Comparison of ENCODE assay signal across 17 cellular contexts in the genomic region with DNA sequence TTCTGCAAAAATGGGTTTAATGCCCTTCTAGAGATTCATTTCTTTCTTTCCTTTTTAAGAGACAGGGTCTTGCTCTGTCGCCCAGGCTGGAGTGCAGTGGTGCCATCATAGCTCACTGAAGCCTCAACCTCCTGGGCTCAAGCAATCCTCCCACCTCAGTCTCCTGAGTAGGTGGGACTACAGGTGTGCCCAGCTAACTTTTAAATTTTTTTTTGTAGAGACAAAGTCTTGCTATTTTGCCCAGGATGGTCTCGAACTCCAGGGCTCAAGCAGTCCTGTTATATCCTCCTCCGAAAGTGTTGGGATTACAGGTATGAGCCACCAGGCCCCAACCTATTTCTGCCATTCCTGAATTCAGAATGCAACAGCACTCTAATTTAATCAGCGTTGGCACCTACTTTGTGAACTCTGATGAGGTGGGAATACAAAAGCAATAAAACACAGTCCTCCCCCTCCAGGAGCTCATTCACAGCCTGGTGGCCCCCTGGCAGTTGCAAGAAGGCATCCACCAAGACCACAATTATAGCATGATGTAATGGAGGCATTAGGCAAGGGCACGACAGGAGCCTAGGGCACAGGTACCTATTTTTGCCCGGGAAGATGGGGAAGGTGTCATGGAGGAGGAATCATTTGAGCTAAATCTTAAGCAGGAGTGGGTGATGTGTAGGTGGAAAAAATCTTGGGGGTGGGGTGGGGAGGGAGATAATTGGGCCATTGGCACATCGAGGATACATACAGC. TPM values are rescaled to one million over a fixed set of nuclear protein-coding genes. Genes with fewer than 3 reads are reported as not detected.
DNase-seq lines count a peak whose midpoint lies in the region; ATAC-seq and TF ChIP-seq lines count a peak whose summit lies in the region.
"Had no signal": no experiment of that assay in that cellular context is flagged by ENCODE, and none has a peak within 500 bp of the region (broad histone marks: within the 10 kb centered on the region; RNA-seq: fewer than 3 reads in every experiment).

No MANE protein-coding gene starts in this region.

- intact Hi-C loops in lower lobe of right lung (cut with DNase I) = no loop called here

- ATAC-seq in lower lobe of right lung = no peak
- ATAC-seq in HG03460 (IDR thresholded peaks at IDR 0.05; ENCODE audit: unreplicated experiment) = no peak
- ATAC-seq in HG02642 (IDR thresholded peaks at IDR 0.05; ENCODE audit: poor library complexity, unreplicated experiment) = no peak
- no peak for ATAC-seq in GM21717 (IDR thresholded peaks at IDR 0.05; ENCODE audit: unreplicated experiment)
- ATAC-seq: stimulated activated naive CD8-positive, alpha-beta T cell treated with anti-CD3 and anti-CD28 coated beads, Interleukin-15, amount 100 ng/mL, for 72 hours had no signal

- H3K27me3 ChIP-seq in lower lobe of right lung (ENCODE audit: low read depth) = no peaks in the 10 kb centered on the region
- no peaks in the 10 kb centered on the region for H3K27me3 ChIP-seq in stomach smooth muscle (ENCODE audit: control insufficient read depth in 1 of 2, insufficient read depth in 2 of 2, low read length in 2 of 2)
- H3K27me3 ChIP-seq: BE2C had no signal

- H3K27ac ChIP-seq in SK-N-MC (0 out of 2 replicates have a peak overlapping the region, but pooled peaks have one; percentile 78), caudate nucleus (ENCODE audit: low read depth, low read length) (peak overlapping the region; percentile 94), lower lobe of right lung (peak overlapping the region; percentile 100), stomach smooth muscle (ENCODE audit: low read length) (peak overlapping the region; percentile 100)
- H3K27ac ChIP-seq: epithelial cell of prostate, KMS-11 had no signal

- no peak for TF ChIP-seq CTCF in lower lobe of right lung (IDR thresholded peaks at IDR 0.05)

- H3K4me1 ChIP-seq in lower lobe of right lung = peaks cover 28% of the 10 kb centered on the region
- H3K4me1 ChIP-seq in stomach smooth muscle (ENCODE audit: control insufficient read depth, insufficient read depth, low read length) = peaks cover 28% of the 10 kb centered on the region
- H3K4me1 ChIP-seq: HAP-1 had no signal

- H3K4me3 ChIP-seq in SK-N-MC = no peak overlapping the region
- H3K4me3 ChIP-seq in lower lobe of right lung = no peak overlapping the region
- H3K4me3 ChIP-seq in stomach smooth muscle (ENCODE audit: low read length in 2 of 2) = peak overlapping the region in 1 of 2 donors; percentile 35
- H3K4me3 ChIP-seq: HAP-1 had no signal

- H3K9me3 ChIP-seq in SK-N-MC (ENCODE audit: low read depth, low read length) = no peaks in the 10 kb centered on the region
- H3K9me3 ChIP-seq in lower lobe of right lung = no peaks in the 10 kb centered on the region
- H3K9me3 ChIP-seq in stomach smooth muscle (ENCODE audit: control insufficient read depth in 2 of 2, low read length in 2 of 2) = no peaks in the 10 kb centered on the region
- H3K9me3 ChIP-seq: BE2C, HAP-1 had no signal

- no peak for DNase-seq in SK-N-MC (ENCODE audit: low read depth, low spot score)
- peak in 8 of 61 donors; percentile 14 to 68 (median 52) for DNase-seq in caudate nucleus (lab: John Stamatoyannopoulos, UW)
- DNase-seq in lower lobe of right lung = no peak
- no peak for DNase-seq in activated CD4-positive, CD25-positive, alpha-beta regulatory T cell (lab: John Stamatoyannopoulos, UW)
- DNase-seq: activated naive CD4-positive, alpha-beta T cell treated with anti-CD3 and anti-CD28 coated beads, Interleukin-2, amount 10 ng/mL, durations not matched to agents 7 days and 5 days; DND-41; NCI-H1417; nephron progenitor cell; stimulated activated naive CD8-positive, alpha-beta T cell treated with anti-CD3 and anti-CD28 coated beads, Interleukin-15, amount 100 ng/mL, for 72 hours had no signal

- peaks cover 12% of the 10 kb centered on the region for H3K36me3 ChIP-seq in SK-N-MC (ENCODE audit: insufficient read depth, low read length)
- H3K36me3 ChIP-seq in lower lobe of right lung = peaks cover 19% of the 10 kb centered on the region
- H3K36me3 ChIP-seq in stomach smooth muscle (ENCODE audit: control insufficient read depth in 2 of 2, insufficient read depth in 2 of 2, low read length in 2 of 2) = peaks cover 13 to 23% of the 10 kb centered on the region in 2 donors
- H3K36me3 ChIP-seq: HAP-1 had no signal

- H3K9ac ChIP-seq in SK-N-MC (ENCODE audit: insufficient read length) (no peak overlapping the region), stomach smooth muscle (ENCODE audit: low read length in 2 of 2) (peak overlapping the region; percentile 68 to 100)
- H3K9ac ChIP-seq: KMS-11 had no signal

RNA-seq across cellular contexts. Expression of gene RHOB, which starts 5.1 kb away (rescaled TPM):
- 176 TPM for total RNA-seq in lower lobe of right lung
